Comparison of ENCODE assay signal across 1 cellular context in genomic region chr1:3771108-3772026, GRCh38.
TF ChIP-seq lines count a peak whose summit lies in the region.

No MANE protein-coding gene starts in this region.

TF ChIP-seq in IMR-90, 13 proteins besides CTCF, POLR2A, EP300 and RAD21 (continued from another document):
- TF ChIP-seq, protein P1, sequence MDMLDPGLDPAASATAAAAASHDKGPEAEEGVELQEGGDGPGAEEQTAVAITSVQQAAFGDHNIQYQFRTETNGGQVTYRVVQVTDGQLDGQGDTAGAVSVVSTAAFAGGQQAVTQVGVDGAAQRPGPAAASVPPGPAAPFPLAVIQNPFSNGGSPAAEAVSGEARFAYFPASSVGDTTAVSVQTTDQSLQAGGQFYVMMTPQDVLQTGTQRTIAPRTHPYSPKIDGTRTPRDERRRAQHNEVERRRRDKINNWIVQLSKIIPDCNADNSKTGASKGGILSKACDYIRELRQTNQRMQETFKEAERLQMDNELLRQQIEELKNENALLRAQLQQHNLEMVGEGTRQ (IDR thresholded peaks at IDR 0.05; ENCODE audit: low read depth, low read length) = no peak
